In the genomic region with DNA sequence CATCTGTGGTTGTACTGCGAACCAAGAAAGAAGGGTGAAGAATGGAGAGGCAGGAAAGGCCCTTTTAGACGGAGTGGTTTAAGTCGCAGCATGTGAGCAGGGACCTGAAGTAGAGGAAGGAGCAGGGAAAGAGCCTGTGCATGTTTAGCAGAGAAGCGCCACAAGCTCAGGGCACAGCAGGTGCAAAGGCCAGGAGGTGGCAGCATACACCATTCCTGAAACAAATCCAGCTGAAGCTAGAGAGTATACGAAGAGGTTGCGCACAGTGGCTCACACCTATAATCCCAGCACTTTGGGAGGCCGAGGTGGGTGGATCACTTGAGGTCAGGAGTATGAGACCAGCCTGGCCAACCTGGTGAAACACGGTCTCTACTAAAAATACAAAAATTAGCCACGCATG, we compare ENCODE assay signal across 8 cellular contexts. TPM values are rescaled to one million over a fixed set of nuclear protein-coding genes. Genes with fewer than 3 reads are reported as not detected.
A peak's percentile ranks its signal among the peaks of the same experiment; 100 is the strongest.
DNase-seq lines count a peak whose midpoint lies in the region; ATAC-seq and TF ChIP-seq lines count a peak whose summit lies in the region.

No MANE protein-coding gene starts in this region.

- H3K27ac ChIP-seq in PC-9: no peak overlapping the region

- no peaks in the 10 kb centered on the region for H3K27me3 Mint-ChIP-seq in type B pancreatic cell

- H3F3A ChIP-seq in PC-9 (ENCODE audit: insufficient read depth, low read depth): no peaks in the 10 kb centered on the region

- H3K36me3 Mint-ChIP-seq in type B pancreatic cell: peaks cover 8% of the 10 kb centered on the region

- H3K27ac Mint-ChIP-seq in type B pancreatic cell: no peak overlapping the region

- intact Hi-C loops in PC-9 (cut with micrococcal nuclease; ENCODE audit: unreplicated experiment): loop anchor here (5.0 kb wide), 1 partner anchor 340 kb away; no protein-coding TSS in a partner anchor

- POLR2A ChIA-PET in PC-9 (lab: Charles Lee; ENCODE audit: unreplicated experiment): interaction anchor here (0.5 kb wide), 1 partner anchor 747 kb away, joined by 6 read pairs; no protein-coding TSS in a partner anchor

- H3K4me1 ChIP-seq in PC-9 (replicated peaks; ENCODE audit: insufficient read depth): no peaks in the 10 kb centered on the region

- H3K79me2 ChIP-seq in PC-9 (ENCODE audit: low read depth): no peaks in the 10 kb centered on the region

- CTCF ChIA-PET in PC-9 (lab: Charles Lee): interaction anchor here (1.0 kb wide), 1 partner anchor 342 kb away, joined by 3 read pairs; no protein-coding TSS in a partner anchor

- no peak overlapping the region for H3K4me2 ChIP-seq in PC-9

- peak; percentile 30 for DNase-seq in AG08396 (ENCODE audit: low spot score)
- DNase-seq in GM12865 (ENCODE audit: low read depth): peak; percentile 54
- DNase-seq in PC-9: peak in 1 of 2 experiments; percentile 18
- peak in 1 of 2 donors; percentile 61 for DNase-seq in foreskin fibroblast
- no peak for DNase-seq in type B pancreatic cell (ENCODE audit: extremely low spot score, unreplicated experiment)

- TF ChIP-seq CTCF in GM12865 (IDR thresholded peaks at IDR 0.05; ENCODE audit: insufficient read depth, low read depth, low read length, missing control alignments): peak; percentile 34
- TF ChIP-seq CTCF in PC-9 (conservative IDR thresholded peaks at IDR 0.05): peak; percentile 42; the same call in 1 of the 2 replicates
- TF ChIP-seq CTCF in foreskin fibroblast (IDR thresholded peaks at IDR 0.05; ENCODE audit: low read depth, low read length): peak; percentile 28
- peak; percentile 64 for TF ChIP-seq CTCF in type B pancreatic cell (conservative IDR thresholded peaks at IDR 0.05)

- no peaks in the 10 kb centered on the region for H3K9me3 Mint-ChIP-seq in type B pancreatic cell

- ATAC-seq in GM19455 (IDR thresholded peaks at IDR 0.05; ENCODE audit: unreplicated experiment) (no peak), GM18502 (IDR thresholded peaks at IDR 0.05; ENCODE audit: poor library complexity, unreplicated experiment) (no peak), HG02588 (IDR thresholded peaks at IDR 0.05; ENCODE audit: unreplicated experiment) (no peak)

- H3K4me3 ChIP-seq in GM12865 (ENCODE audit: low read depth, low read length) (no peak overlapping the region), PC-9 (no peak overlapping the region), foreskin fibroblast (ENCODE audit: low read depth in 1 of 2, low read length in 2 of 2) (no peak overlapping the region)

- no peak overlapping the region for H2AFZ ChIP-seq in PC-9

- H3K9me2 ChIP-seq in PC-9 (ENCODE audit: insufficient read depth): no peaks in the 10 kb centered on the region

- H3K27me3 ChIP-seq in PC-9 (ENCODE audit: insufficient read depth, low read depth): no peaks in the 10 kb centered on the region

- no TSS peak for BruUV-seq in PC-9 (replicated peaks; lab: Mats Ljungman, UMichigan)

- no peaks in the 10 kb centered on the region for H4K20me1 ChIP-seq in PC-9 (ENCODE audit: insufficient read depth)

- H3K36me3 ChIP-seq in PC-9 (ENCODE audit: low read depth): no peaks in the 10 kb centered on the region

- no peaks in the 10 kb centered on the region for H3K4me1 Mint-ChIP-seq in type B pancreatic cell (ENCODE audit: unreplicated experiment)

- no peaks in the 10 kb centered on the region for H3K9me3 ChIP-seq in PC-9 (ENCODE audit: insufficient read depth, low read depth)

- no peak overlapping the region for H3K4me3 Mint-ChIP-seq in type B pancreatic cell

RNA-seq across cellular contexts. Expression of a gene that starts 49.9 kb away (rescaled TPM):
- total RNA-seq in PC-9 (2021) (8.2 and 10.0 TPM in 2 replicates), type B pancreatic cell (ENCODE audit: low replicate concordance) (3.8 and 5.5 TPM in 2 replicates)
